In the genomic region with DNA sequence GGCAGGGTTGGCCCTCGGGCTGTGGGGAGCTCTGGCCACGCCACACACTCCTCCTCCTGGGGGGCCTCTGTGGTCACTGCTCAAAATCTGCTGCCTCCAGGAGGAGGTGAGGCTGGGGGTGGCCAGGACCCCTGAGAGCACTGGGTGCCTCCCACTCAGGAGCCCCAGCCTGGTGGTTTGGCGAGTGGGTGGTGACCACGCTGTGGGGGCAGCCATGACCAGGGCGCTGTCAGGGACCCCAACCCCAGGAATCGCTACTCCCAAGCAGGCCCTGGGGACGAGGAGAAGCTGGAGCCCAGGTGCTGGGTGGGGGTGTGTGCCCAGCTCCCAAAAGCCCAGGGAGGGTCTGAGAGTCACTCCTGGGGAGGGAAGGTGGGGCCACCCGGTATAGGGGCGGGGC, we compare ENCODE assay signal across 36 cellular contexts.
"Had no signal": no experiment of that assay in that cellular context is flagged by ENCODE, and none has a peak within 500 bp of the region (broad histone marks: within the 10 kb centered on the region; RNA-seq: fewer than 3 reads in every experiment).

No MANE protein-coding gene starts in this region.

- H3K9me3 Mint-ChIP-seq: activated CD4-positive, alpha-beta memory T cell treated with anti-CD3 and anti-CD28 coated beads for 36 hours; activated CD4-positive, alpha-beta T cell treated with anti-CD3 and anti-CD28 coated beads, Interleukin-2, amount 10 ng/mL, durations not matched to agents 24 days and 14 days; activated naive CD4-positive, alpha-beta T cell treated with anti-CD3 and anti-CD28 coated beads for 36 hours; activated naive CD4-positive, alpha-beta T cell treated with anti-CD3 and anti-CD28 coated beads, Interleukin-2, amount 50 U/mL, for 24 hours; activated naive CD8-positive, alpha-beta T cell treated with anti-CD3 and anti-CD28 coated beads for 36 hours; activated naive CD8-positive, alpha-beta T cell treated with anti-CD3 and anti-CD28 coated beads, Interleukin-2, amount 50 U/mL, for 24 hours; activated T-helper 1 cell treated with anti-CD3 and anti-CD28 coated beads, Interleukin-12 subunit alpha, Interleukin-12 subunit beta, Interleukin-2, Interleukin-4 antibody, amounts not matched to agents 30 ng/mL and 10 ng/mL and 1 ng/mL, durations not matched to agents 14 hours and 24 hours and 36 hours; activated T-helper 2 cell treated with anti-CD3 and anti-CD28 coated beads, Interferon-gamma antibody, Interleukin-2, Interleukin-4, amounts not matched to agents 10 μg/mL and 5 μg/mL and 100 μg/mL, durations not matched to agents 14 hours and 24 hours and 36 hours; effector memory CD8-positive, alpha-beta T cell; T-helper 2 cell treated with Interferon-gamma antibody and Interleukin-4, amounts not matched to agents 5 μg/mL and 100 μg/mL, for 36 hours had no signal

- H3K4me3 Mint-ChIP-seq: activated CD4-positive, alpha-beta memory T cell treated with anti-CD3 and anti-CD28 coated beads for 36 hours; activated CD4-positive, alpha-beta T cell treated with anti-CD3 and anti-CD28 coated beads for 36 hours; activated CD4-positive, alpha-beta T cell treated with anti-CD3 and anti-CD28 coated beads, Interleukin-2, amount 10 ng/mL, durations not matched to agents 24 days and 14 days; activated CD8-positive, alpha-beta memory T cell treated with anti-CD3 and anti-CD28 coated beads, Interleukin-2, amount 10 ng/mL, durations not matched to agents 7 days and 5 days; activated CD8-positive, alpha-beta T cell treated with anti-CD3 and anti-CD28 coated beads, Interleukin-2, amount 10 ng/mL, durations not matched to agents 7 days and 5 days; activated naive CD4-positive, alpha-beta T cell treated with anti-CD3 and anti-CD28 coated beads for 36 hours; activated naive CD4-positive, alpha-beta T cell treated with anti-CD3 and anti-CD28 coated beads, Interleukin-2, amount 50 U/mL, for 24 hours; activated naive CD8-positive, alpha-beta T cell treated with anti-CD3 and anti-CD28 coated beads for 36 hours; activated naive CD8-positive, alpha-beta T cell treated with anti-CD3 and anti-CD28 coated beads, Interleukin-2, amount 50 U/mL, for 24 hours; activated T-helper 1 cell treated with anti-CD3 and anti-CD28 coated beads, Interleukin-12 subunit alpha, Interleukin-12 subunit beta, Interleukin-2, Interleukin-4 antibody, amounts not matched to agents 30 ng/mL and 10 ng/mL and 1 ng/mL, durations not matched to agents 14 hours and 24 hours and 36 hours; effector memory CD8-positive, alpha-beta T cell; T-helper 2 cell treated with Interferon-gamma antibody and Interleukin-4, amounts not matched to agents 5 μg/mL and 100 μg/mL, for 36 hours had no signal

- ATAC-seq: activated CD4-positive, alpha-beta T cell treated with anti-CD3 and anti-CD28 coated beads for 36 hours; activated CD8-positive, alpha-beta memory T cell treated with anti-CD3 and anti-CD28 coated beads, Interleukin-2, amount 10 ng/mL, durations not matched to agents 7 days and 5 days; activated CD8-positive, alpha-beta T cell treated with anti-CD3 and anti-CD28 coated beads, Interleukin-2, amount 10 ng/mL, durations not matched to agents 7 days and 5 days; activated naive CD8-positive, alpha-beta T cell treated with anti-CD3 and anti-CD28 coated beads, Interleukin-2, amount 50 U/mL, for 24 hours; body of pancreas; effector memory CD8-positive, alpha-beta T cell; foreskin keratinocyte; gastrocnemius medialis; heart right ventricle had no signal

- H3K27ac Mint-ChIP-seq: activated CD4-positive, alpha-beta memory T cell treated with anti-CD3 and anti-CD28 coated beads for 36 hours; activated CD4-positive, alpha-beta T cell treated with anti-CD3 and anti-CD28 coated beads for 36 hours; activated CD4-positive, alpha-beta T cell treated with anti-CD3 and anti-CD28 coated beads, Interleukin-2, amount 10 ng/mL, durations not matched to agents 24 days and 14 days; activated CD8-positive, alpha-beta memory T cell treated with anti-CD3 and anti-CD28 coated beads, Interleukin-2, amount 10 ng/mL, durations not matched to agents 7 days and 5 days; activated naive CD4-positive, alpha-beta T cell treated with anti-CD3 and anti-CD28 coated beads for 36 hours; activated naive CD4-positive, alpha-beta T cell treated with anti-CD3 and anti-CD28 coated beads, Interleukin-2, amount 50 U/mL, for 24 hours; activated naive CD8-positive, alpha-beta T cell treated with anti-CD3 and anti-CD28 coated beads for 36 hours; activated naive CD8-positive, alpha-beta T cell treated with anti-CD3 and anti-CD28 coated beads, Interleukin-2, amount 50 U/mL, for 24 hours; activated T-helper 1 cell treated with anti-CD3 and anti-CD28 coated beads, Interleukin-12 subunit alpha, Interleukin-12 subunit beta, Interleukin-2, Interleukin-4 antibody, amounts not matched to agents 30 ng/mL and 10 ng/mL and 1 ng/mL, durations not matched to agents 14 hours and 24 hours and 36 hours; activated T-helper 2 cell treated with anti-CD3 and anti-CD28 coated beads, Interferon-gamma antibody, Interleukin-2, Interleukin-4, amounts not matched to agents 10 μg/mL and 5 μg/mL and 100 μg/mL, durations not matched to agents 14 hours and 24 hours and 36 hours; T-helper 2 cell treated with Interferon-gamma antibody and Interleukin-4, amounts not matched to agents 5 μg/mL and 100 μg/mL, for 36 hours had no signal

- H3K36me3 ChIP-seq: adrenal gland, gastrocnemius medialis had no signal

- H3K27me3 ChIP-seq: adrenal gland, body of pancreas, esophagus muscularis mucosa, foreskin keratinocyte, gastrocnemius medialis, heart right ventricle, hepatocyte had no signal

- H3K4me3 ChIP-seq: adrenal gland, body of pancreas, esophagus muscularis mucosa, gastrocnemius medialis, heart right ventricle, hepatocyte had no signal

- H3K27ac ChIP-seq: adrenal gland, body of pancreas, esophagus muscularis mucosa, foreskin keratinocyte, gastrocnemius medialis, heart right ventricle, hepatocyte had no signal

- H3K9me3 ChIP-seq: adrenal gland, body of pancreas, esophagus muscularis mucosa, gastrocnemius medialis, heart right ventricle had no signal

- H3K4me1 ChIP-seq: esophagus muscularis mucosa, foreskin keratinocyte had no signal

- DNase-seq: activated CD4-positive, alpha-beta memory T cell treated with anti-CD3 and anti-CD28 coated beads for 36 hours; activated CD4-positive, alpha-beta T cell treated with anti-CD3 and anti-CD28 coated beads for 36 hours; activated CD4-positive, alpha-beta T cell treated with anti-CD3 and anti-CD28 coated beads, Interleukin-2, amount 10 ng/mL, durations not matched to agents 24 days and 14 days; activated CD4-positive, CD25-positive, alpha-beta regulatory T cell; activated CD4-positive, CD25-positive, alpha-beta regulatory T cell treated with anti-CD3 and anti-CD28 coated beads, Interleukin-2, amount 50 U/mL, for 72 hours; activated CD8-positive, alpha-beta memory T cell treated with anti-CD3 and anti-CD28 coated beads, Interleukin-2, amount 10 ng/mL, durations not matched to agents 7 days and 5 days; activated CD8-positive, alpha-beta memory T cell treated with anti-CD3 and anti-CD28 coated beads, Interleukin-2, amount 50 U/mL, for 4 hours; activated CD8-positive, alpha-beta T cell treated with anti-CD3 and anti-CD28 coated beads, Interleukin-2, amount 10 ng/mL, durations not matched to agents 7 days and 5 days; activated effector memory CD4-positive, alpha-beta T cell treated with anti-CD3 and anti-CD28 coated beads, Interleukin-2, amount 50 U/mL, for 16 hours; activated naive CD4-positive, alpha-beta T cell treated with anti-CD3 and anti-CD28 coated beads for 36 hours; activated naive CD8-positive, alpha-beta T cell treated with anti-CD3 and anti-CD28 coated beads for 36 hours; activated naive CD8-positive, alpha-beta T cell treated with anti-CD3 and anti-CD28 coated beads, Interleukin-2, amount 50 U/mL, for 24 hours; activated T-cell treated with anti-CD3 and anti-CD28 coated beads, Interleukin-2, amount 50 U/mL, for 1 hour; activated T-cell treated with anti-CD3 and anti-CD28 coated beads, Interleukin-2, amount 50 U/mL, for 48 hours; adrenal gland; amygdala; aorta; body of pancreas; caudate nucleus; cortex of kidney; dermis blood vessel endothelial cell; effector CD4-positive, alpha-beta T cell; effector memory CD8-positive, alpha-beta T cell; erythroblast; foreskin keratinocyte; gastrocnemius medialis; glutamatergic neuron; heart right ventricle; T1000 had no signal

- H2AFZ ChIP-seq: hepatocyte had no signal

- H3K4me1 Mint-ChIP-seq: activated CD4-positive, alpha-beta T cell treated with anti-CD3 and anti-CD28 coated beads for 36 hours; activated CD4-positive, alpha-beta T cell treated with anti-CD3 and anti-CD28 coated beads, Interleukin-2, amount 10 ng/mL, durations not matched to agents 24 days and 14 days; activated CD8-positive, alpha-beta memory T cell treated with anti-CD3 and anti-CD28 coated beads, Interleukin-2, amount 10 ng/mL, durations not matched to agents 7 days and 5 days; activated naive CD4-positive, alpha-beta T cell treated with anti-CD3 and anti-CD28 coated beads, Interleukin-2, amount 50 U/mL, for 24 hours; activated naive CD8-positive, alpha-beta T cell treated with anti-CD3 and anti-CD28 coated beads for 36 hours; activated naive CD8-positive, alpha-beta T cell treated with anti-CD3 and anti-CD28 coated beads, Interleukin-2, amount 50 U/mL, for 24 hours had no signal

- H3K4me2 ChIP-seq: hepatocyte had no signal

- FAIRE-seq: colon had no signal

- H3K79me2 ChIP-seq: hepatocyte had no signal
